Comparison of ENCODE assay signal across 12 cellular contexts in genomic region chr4:118760493-118760892, GRCh38.
DNase-seq lines count a peak whose midpoint lies in the region; ATAC-seq and TF ChIP-seq lines count a peak whose summit lies in the region.
"Had no signal": no experiment of that assay in that cellular context is flagged by ENCODE, and none has a peak within 500 bp of the region (broad histone marks: within the 10 kb centered on the region; RNA-seq: fewer than 3 reads in every experiment).

No MANE protein-coding gene starts in this region.

- peaks cover 29% of the 10 kb centered on the region for H3K36me3 Mint-ChIP-seq in natural killer cell treated with Interleukin-12 subunit alpha and Interleukin-12 subunit beta and Interleukin-15 and Interleukin-18, amount 100 ng/mL, for 72 hours

- ATAC-seq in GM18858 (IDR thresholded peaks at IDR 0.05; ENCODE audit: unreplicated experiment): peak; percentile 99
- ATAC-seq in GM21529 (IDR thresholded peaks at IDR 0.05; ENCODE audit: unreplicated experiment): peak; percentile 98
- ATAC-seq in HG03159 (IDR thresholded peaks at IDR 0.05; ENCODE audit: unreplicated experiment): peak; percentile 99
- no peak for ATAC-seq in natural killer cell treated with Interleukin-12 subunit alpha and Interleukin-12 subunit beta and Interleukin-15 and Interleukin-18, amount 100 ng/mL, for 72 hours

- peak overlapping the region; percentile 54 for H3K27ac ChIP-seq in muscle layer of colon (ENCODE audit: low read depth, low read length)

- CTCF ChIA-PET in GM10248 (lab: Yijun Ruan, JAX): interaction anchor here (0.9 to 3.4 kb wide), 4 partner anchors 10 to 25 kb away, joined by 3 to 14 read pairs (median 8); no protein-coding TSS in a partner anchor

- H3K27me3 Mint-ChIP-seq in natural killer cell treated with Interleukin-12 subunit alpha and Interleukin-12 subunit beta and Interleukin-15 and Interleukin-18, amount 100 ng/mL, for 72 hours: no peaks in the 10 kb centered on the region
- H3K27me3 Mint-ChIP-seq: CD4-positive, alpha-beta T cell had no signal

- POLR2A ChIA-PET in GM10248 (lab: Yijun Ruan, JAX): no interaction called here

- no peak overlapping the region for H3K4me3 Mint-ChIP-seq in natural killer cell treated with Interleukin-12 subunit alpha and Interleukin-12 subunit beta and Interleukin-15 and Interleukin-18, amount 100 ng/mL, for 72 hours
- H3K4me3 Mint-ChIP-seq: CD4-positive, alpha-beta T cell; mesothelial cell of epicardium had no signal

- no peak overlapping the region for H3K4me3 ChIP-seq in muscle layer of colon (ENCODE audit: low read depth in 1 of 2, low read length in 2 of 2)

- H3K9me3 Mint-ChIP-seq in natural killer cell treated with Interleukin-12 subunit alpha and Interleukin-12 subunit beta and Interleukin-15 and Interleukin-18, amount 100 ng/mL, for 72 hours: no peaks in the 10 kb centered on the region
- H3K9me3 Mint-ChIP-seq: CD4-positive, alpha-beta T cell; mesothelial cell of epicardium had no signal

- H3K9me3 ChIP-seq in muscle layer of colon (ENCODE audit: low read length): no peaks in the 10 kb centered on the region

- H3K27me3 ChIP-seq in muscle layer of colon (ENCODE audit: control insufficient read depth in 1 of 2, insufficient read depth in 2 of 2, low read length in 2 of 2): no peaks in the 10 kb centered on the region

- H3K27ac Mint-ChIP-seq in natural killer cell treated with Interleukin-12 subunit alpha and Interleukin-12 subunit beta and Interleukin-15 and Interleukin-18, amount 100 ng/mL, for 72 hours: no peak overlapping the region
- H3K27ac Mint-ChIP-seq: CD4-positive, alpha-beta T cell had no signal

- DNase-seq in natural killer cell treated with Interleukin-12 subunit alpha and Interleukin-12 subunit beta and Interleukin-15 and Interleukin-18, amount 100 ng/mL, for 72 hours (ENCODE audit: low spot score): no peak
- no peak for DNase-seq in GM10248 (ENCODE audit: extremely low spot score)
- no peak for DNase-seq in HCEC 1CT
- DNase-seq in SK-N-DZ (ENCODE audit: low spot score): no peak
- DNase-seq: CD4-positive, alpha-beta T cell; NCI-H1048; SIG-M5 had no signal

- H3K4me1 Mint-ChIP-seq in natural killer cell treated with Interleukin-12 subunit alpha and Interleukin-12 subunit beta and Interleukin-15 and Interleukin-18, amount 100 ng/mL, for 72 hours (ENCODE audit: low read depth in 2 of 2): peaks cover 9 to 15% of the 10 kb centered on the region in 2 donors

- TF ChIP-seq CTCF in GM10248 (IDR thresholded peaks at IDR 0.05; ENCODE audit: control extremely low read depth, extremely low read depth, low read depth, missing control alignments): no peak

- H3K36me3 ChIP-seq in muscle layer of colon (ENCODE audit: insufficient read depth, low read length): no peaks in the 10 kb centered on the region

- no peak overlapping the region for H3K9ac ChIP-seq in muscle layer of colon (ENCODE audit: low read length)

- H3K4me1 ChIP-seq in muscle layer of colon (ENCODE audit: insufficient read depth, low read length): peaks cover 91% of the 10 kb centered on the region

Comparison
In these comparisons a context has a peak if more than half of its experiments do, and no peak if none do; other contexts are left out.
1. ATAC-seq: peak in GM18858 (single experiment), GM21529 (single experiment) and HG03159 (single experiment); none in natural killer cell treated with Interleukin-12 subunit alpha and Interleukin-12 subunit beta and Interleukin-15 and Interleukin-18, amount 100 ng/mL, for 72 hours (0 of 2).